In genomic region chr3:48194446-48195071, GRCh38 we compare ENCODE assay signal across 9 cellular contexts. TPM values are rescaled to one million over a fixed set of nuclear protein-coding genes. Genes with fewer than 3 reads are reported as not detected.
DNase-seq lines count a peak whose midpoint lies in the region; ATAC-seq, FAIRE-seq and TF ChIP-seq lines count a peak whose summit lies in the region.
"Had no signal": no experiment of that assay in that cellular context is flagged by ENCODE, and none has a peak within 500 bp of the region (broad histone marks: within the 10 kb centered on the region; RNA-seq: fewer than 3 reads in every experiment).

No MANE protein-coding gene starts in this region.

- no peak overlapping the region for H2BK15ac ChIP-seq in H1 (ENCODE audit: low read length)

- no peak overlapping the region for H2AK5ac ChIP-seq in H1 (ENCODE audit: low read depth, low read length)

- POLR2A ChIA-PET in H1 (lab: Charles Lee; ENCODE audit: partially characterized antibody), result interaction anchor here (0.6 to 4.7 kb wide), 19 partner anchors 15 to 245 kb away, joined by 3 to 25 read pairs (median 4); partner anchors contain the start of genes CCDC51 and ZNF589

- H3K36me3 ChIP-seq in Loucy (ENCODE audit: insufficient read depth, low read length) (no peaks in the 10 kb centered on the region), H1 (ENCODE audit: control insufficient read depth in 2 of 4, insufficient read depth in 4 of 4, low read length in 3 of 4) (no peaks in the 10 kb centered on the region), vagina (no peaks in the 10 kb centered on the region)

- no peaks in the 10 kb centered on the region for H3K27me3 ChIP-seq in Loucy (ENCODE audit: insufficient read depth, low read length, poor library complexity, severe bottlenecking)
- no peaks in the 10 kb centered on the region for H3K27me3 ChIP-seq in H1 (replicated peaks in 1 of 4; ENCODE audit: control insufficient read depth in 3 of 4, extremely low read depth in 1 of 4, insufficient read depth in 3 of 4, low read length in 3 of 4)
- H3K27me3 ChIP-seq in vagina, result no peaks in the 10 kb centered on the region

- no peaks in the 10 kb centered on the region for H3K9me2 ChIP-seq in Loucy (replicated peaks; ENCODE audit: low read depth, low read length)

- no peaks in the 10 kb centered on the region for H3K4me1 ChIP-seq in Loucy (ENCODE audit: insufficient read depth, low read length, poor library complexity, severe bottlenecking)
- H3K4me1 ChIP-seq in H1 (replicated peaks in 1 of 4; ENCODE audit: control insufficient read depth in 3 of 4, insufficient read depth in 4 of 4, low read length in 3 of 4), result peaks cover 2 to 11% (median 5%) of the 10 kb centered on the region in 4 experiments
- no peaks in the 10 kb centered on the region for H3K4me1 ChIP-seq in vagina

- H3K23me2 ChIP-seq in H1 (ENCODE audit: low read depth, low read length), result no peaks in the 10 kb centered on the region; the same call in 1 of the 2 replicates

- no peak overlapping the region for H2BK12ac ChIP-seq in H1 (ENCODE audit: low read depth, low read length)

- no peak overlapping the region for H3K23ac ChIP-seq in H1 (ENCODE audit: insufficient read length)

- no peak for TF ChIP-seq EP300 in H1 (IDR thresholded peaks at IDR 0.05; ENCODE audit: borderline replicate concordance in 1 of 2, low read depth in 2 of 2, low read length in 2 of 2)

- H3K27ac ChIP-seq in H1 (ENCODE audit: low read depth, low read length), result no peak overlapping the region
- no peak overlapping the region for H3K27ac ChIP-seq in vagina

- no peak overlapping the region for H2BK5ac ChIP-seq in H1 (ENCODE audit: low read depth, low read length)

- no peak overlapping the region for H3K4me3 ChIP-seq in Loucy (ENCODE audit: low read length, poor library complexity, severe bottlenecking)
- H3K4me3 ChIP-seq in H1 (ENCODE audit: extremely low read depth in 1 of 4, insufficient read depth in 2 of 4, low read depth in 3 of 4, low read length in 4 of 4), result no peak overlapping the region
- no peak overlapping the region for H3K4me3 ChIP-seq in vagina

- H3K4me2 ChIP-seq in Loucy (ENCODE audit: low read depth, low read length, poor library complexity, severe bottlenecking), result peak overlapping the region; percentile 44
- no peak overlapping the region for H3K4me2 ChIP-seq in H1 (ENCODE audit: insufficient read depth in 1 of 2, low read depth in 2 of 2, low read length in 2 of 2)

- ATAC-seq in GM19452 (IDR thresholded peaks at IDR 0.05; ENCODE audit: unreplicated experiment), result no peak

- H3K79me2 ChIP-seq in Loucy (ENCODE audit: insufficient read depth, low read length), result no peaks in the 10 kb centered on the region
- no peaks in the 10 kb centered on the region for H3K79me2 ChIP-seq in H1 (ENCODE audit: control insufficient read depth in 1 of 2, insufficient read depth in 2 of 2, low read length in 2 of 2)

- TF ChIP-seq POLR2A in H1 (IDR thresholded peaks at IDR 0.05; ENCODE audit: control extremely low read depth in 1 of 2, low read depth in 2 of 2, low read length in 2 of 2) (no peak), vagina (IDR thresholded peaks at IDR 0.05) (no peak)

- TF ChIP-seq CTCF in Loucy (conservative IDR thresholded peaks at IDR 0.05; ENCODE audit: low read length), result peak; percentile 86
- TF ChIP-seq CTCF in H1 (IDR thresholded peaks at IDR 0.05; ENCODE audit: control extremely low read depth in 1 of 3, insufficient read depth in 1 of 3, low read depth in 1 of 3, low read length in 3 of 3), result peak; percentile 67 to 91 (median 78)
- peak; percentile 38 to 66 (median 44) for TF ChIP-seq CTCF in vagina (IDR thresholded peaks at IDR 0.05)

- no peak overlapping the region for H3K18ac ChIP-seq in H1 (ENCODE audit: extremely low read depth, low read length)

- H3K9ac ChIP-seq in Loucy (ENCODE audit: low read depth, low read length, poor library complexity, severe bottlenecking) (no peak overlapping the region), H1 (replicated peaks in 1 of 4; ENCODE audit: extremely low read depth in 1 of 4, low read depth in 3 of 4, low read length in 3 of 4) (no peak overlapping the region; a peak in 1 of 7 replicates)

- no peak overlapping the region for H4K8ac ChIP-seq in H1 (ENCODE audit: extremely low read depth, insufficient read depth, low read length)

- DNase-seq in SIG-M5 treated with dmso at 0.1 percent for 504 hours (lab: John Stamatoyannopoulos, UW; ENCODE audit: unreplicated experiment), result peak; percentile 39
- DNase-seq in SIG-M5 (lab: John Stamatoyannopoulos, UW), result no peak
- DNase-seq in SHP77 treated with DMSO at 0.1 percent for 48 hours (lab: John Stamatoyannopoulos, UW), result peak; percentile 73
- peak; percentile 23 to 95 for DNase-seq in H1 (ENCODE audit: low read depth in 1 of 2, low spot score in 2 of 2)
- peak; percentile 52 to 57 for DNase-seq in lung microvascular endothelial cell (ENCODE audit: low read depth in 2 of 2)
- DNase-seq in vagina (ENCODE audit: extremely low spot score in 2 of 2), result no peak

- H4K5ac ChIP-seq in H1 (ENCODE audit: insufficient read length, low read depth, low read length), result no peak overlapping the region

- H3F3A ChIP-seq in Loucy (ENCODE audit: low read depth), result no peaks in the 10 kb centered on the region

- H2AFZ ChIP-seq in Loucy (ENCODE audit: low read length) (peak overlapping the region; percentile 40; the same call in 1 of the 2 replicates), H1 (ENCODE audit: low read length) (0 out of 2 replicates have a peak overlapping the region, but pooled peaks have one; percentile 11)

- no peak overlapping the region for H2BK120ac ChIP-seq in H1 (replicated peaks; ENCODE audit: low read depth, low read length)

- no peak overlapping the region for H3K14ac ChIP-seq in H1 (ENCODE audit: insufficient read length)

- H4K20me1 ChIP-seq in Loucy (ENCODE audit: insufficient read depth, low read length, poor library complexity, severe bottlenecking) (no peaks in the 10 kb centered on the region), H1 (replicated peaks in 1 of 2; ENCODE audit: control insufficient read depth in 1 of 2, insufficient read depth in 2 of 2, low read length in 2 of 2) (no peaks in the 10 kb centered on the region)

- H2BK20ac ChIP-seq in H1 (ENCODE audit: low read length), result no peak overlapping the region

- H3K79me1 ChIP-seq in H1 (ENCODE audit: low read depth, low read length), result no peaks in the 10 kb centered on the region

- FAIRE-seq in H1 (lab: Jason Lieb, UNC), result peak; percentile 90

- 58% methylated on average over 9 of the region's 9 CpGs; no CpG with 5 or more reads in 1 of the 2 experiments for WGBS in H1 (ENCODE audit: extremely low coverage in 1 of 2, insufficient coverage in 1 of 2, insufficient read length in 1 of 2, insufficient replicate concordance in 2 of 2, low coverage in 1 of 2, low lambda C conversion rate in 2 of 2, missing lambda C conversion rate in 1 of 2), 2 experiments

- H3K9me3 ChIP-seq in Loucy (ENCODE audit: insufficient read depth, low read depth, low read length), result no peaks in the 10 kb centered on the region
- H3K9me3 ChIP-seq in H1 (ENCODE audit: insufficient read depth in 2 of 2, low read depth in 1 of 2, low read length in 1 of 2), result no peaks in the 10 kb centered on the region
- no peaks in the 10 kb centered on the region for H3K9me3 ChIP-seq in vagina

- H4K91ac ChIP-seq in H1 (replicated peaks; ENCODE audit: insufficient read length, low read length), result no peak overlapping the region

- CTCF ChIA-PET in H1 (lab: Charles Lee; ENCODE audit: partially characterized antibody), result interaction anchor here (0.5 to 3.2 kb wide), 50 partner anchors 11 to 421 kb away, joined by 3 to 25 read pairs (median 5); partner anchors contain the start of genes CCDC51, TMA7 and ZNF589

- H3K56ac ChIP-seq in H1 (replicated peaks; ENCODE audit: insufficient read length, low read depth, low read length), result no peak overlapping the region

- H3K4ac ChIP-seq in H1 (replicated peaks; ENCODE audit: insufficient read length, low read depth, low read length), result no peak overlapping the region

- TF ChIP-seq RAD21 in H1 (IDR thresholded peaks at IDR 0.05 in 1 of 2, conservative IDR thresholded peaks at IDR 0.05 in 1 of 2; ENCODE audit: low read depth in 2 of 2, low read length in 2 of 2), result peak; percentile 91 to 93

- intact Hi-C loops in vagina (cut with DNase I), result no loop called here

TF ChIP-seq in H1, 55 proteins besides CTCF, POLR2A, EP300 and RAD21:
- TF ChIP-seq SIX5 (IDR thresholded peaks at IDR 0.05; ENCODE audit: low read depth, low read length) (no peak), YY1 (IDR thresholded peaks at IDR 0.05; ENCODE audit: low read depth, low read length) (peak; percentile 63)
TF ChIP-seq in H1: peak in this region for 1.

RNA-seq across cellular contexts. Expression of gene CDC25A, which starts 6.3 kb away (rescaled TPM):
- total RNA-seq in H1 (2021; fragmentation: NEBNext Ultra II Directional; extraction: Animal tissue kit (Norgen Biotek cat#: 25700)), result 62.1 and 65.0 TPM in 2 replicates
- 20.7 and 22.2 TPM in 2 replicates for polyA plus RNA-seq in H1 (2011; rRNA removed)
- 24.8 TPM for polyA plus RNA-seq in H1 (2011; cell fraction: cytosol; rRNA removed)
- 24.2 TPM for polyA plus RNA-seq in H1 (2011; cell fraction: nucleus; rRNA removed)
- polyA plus RNA-seq in H1 (2012, experiment 1 of 2), result 42.7 to 47.8 TPM (median 46.8 TPM) in 4 replicates
- polyA plus RNA-seq in H1 (2012, experiment 2 of 2), result 34.1 TPM
- 32.1 TPM for polyA plus RNA-seq in H1 (2013, experiment 1 of 2)
- 32.0 TPM for polyA plus RNA-seq in H1 (2013, experiment 2 of 2)
- polyA minus RNA-seq in H1 (2011; rRNA and poly(A)+ RNA removed), result 52.1 and 67.6 TPM in 2 replicates
- polyA minus RNA-seq in H1 (2011; cell fraction: cytosol; rRNA and poly(A)+ RNA removed), result 57.9 TPM
- polyA minus RNA-seq in H1 (2011; cell fraction: nucleus; rRNA and poly(A)+ RNA removed), result 39.8 TPM
- total RNA-seq in lung microvascular endothelial cell, result 5.0 and 7.0 TPM in 2 replicates
- total RNA-seq in vagina, result 8.8 TPM

RNA-seq across cellular contexts. Expression of gene CAMP, which starts 28.7 kb away (rescaled TPM):
- not detected in 2 replicates for total RNA-seq in H1 (2021; fragmentation: NEBNext Ultra II Directional; extraction: Animal tissue kit (Norgen Biotek cat#: 25700))
- polyA plus RNA-seq in H1 (2011; rRNA removed), result not detected in 2 replicates
- not detected for polyA plus RNA-seq in H1 (2011; cell fraction: cytosol; rRNA removed)
- not detected for polyA plus RNA-seq in H1 (2011; cell fraction: nucleus; rRNA removed)
- not detected in 4 replicates for polyA plus RNA-seq in H1 (2012, experiment 1 of 2)
- not detected for polyA plus RNA-seq in H1 (2012, experiment 2 of 2)
- polyA plus RNA-seq in H1 (2013, experiment 1 of 2), result not detected
- polyA plus RNA-seq in H1 (2013, experiment 2 of 2), result not detected
- polyA minus RNA-seq in H1 (2011; rRNA and poly(A)+ RNA removed), result not detected in 2 replicates
- polyA minus RNA-seq in H1 (2011; cell fraction: cytosol; rRNA and poly(A)+ RNA removed), result not detected
- polyA minus RNA-seq in H1 (2011; cell fraction: nucleus; rRNA and poly(A)+ RNA removed), result not detected
- total RNA-seq in lung microvascular endothelial cell, result not detected in 2 replicates
- total RNA-seq in vagina, result not detected
- total RNA-seq: temporal lobe had no signal

RNA-seq across cellular contexts. Expression of gene ZNF589, which starts 46.3 kb away (rescaled TPM):
- total RNA-seq in H1 (2021; fragmentation: NEBNext Ultra II Directional; extraction: Animal tissue kit (Norgen Biotek cat#: 25700)), result 106 and 113 TPM in 2 replicates
- 64.7 and 65.6 TPM in 2 replicates for polyA plus RNA-seq in H1 (2011; rRNA removed)
- polyA plus RNA-seq in H1 (2011; cell fraction: cytosol; rRNA removed), result 94.8 TPM
- 119 TPM for polyA plus RNA-seq in H1 (2011; cell fraction: nucleus; rRNA removed)
- polyA plus RNA-seq in H1 (2012, experiment 1 of 2), result 90.1 to 112 TPM (median 101 TPM) in 4 replicates
- 14.1 TPM for polyA plus RNA-seq in H1 (2012, experiment 2 of 2)
- 87.3 TPM for polyA plus RNA-seq in H1 (2013, experiment 1 of 2)
- polyA plus RNA-seq in H1 (2013, experiment 2 of 2), result 81.4 TPM
- polyA minus RNA-seq in H1 (2011; rRNA and poly(A)+ RNA removed), result 112 and 152 TPM in 2 replicates
- polyA minus RNA-seq in H1 (2011; cell fraction: cytosol; rRNA and poly(A)+ RNA removed), result 48.0 TPM
- 107 TPM for polyA minus RNA-seq in H1 (2011; cell fraction: nucleus; rRNA and poly(A)+ RNA removed)
- total RNA-seq in lung microvascular endothelial cell (1.8 and 2.0 TPM in 2 replicates), vagina (12.3 TPM)

Comparison
In these comparisons a context has a peak if more than half of its experiments do, and no peak if none do; other contexts are left out.
1. DNase-seq: peak in SIG-M5 treated with dmso at 0.1 percent for 504 hours (single experiment), SHP77 treated with DMSO at 0.1 percent for 48 hours (single experiment), H1 (2 of 2) and lung microvascular endothelial cell (2 of 2); none in SIG-M5 (single experiment) and vagina (0 of 2).
2. Peak in every context shown above with its lines, with median percentiles within 50 percentile points of each other: CTCF ChIP-seq.